ENCODE assay signal across 1 cellular context in the genomic region with DNA sequence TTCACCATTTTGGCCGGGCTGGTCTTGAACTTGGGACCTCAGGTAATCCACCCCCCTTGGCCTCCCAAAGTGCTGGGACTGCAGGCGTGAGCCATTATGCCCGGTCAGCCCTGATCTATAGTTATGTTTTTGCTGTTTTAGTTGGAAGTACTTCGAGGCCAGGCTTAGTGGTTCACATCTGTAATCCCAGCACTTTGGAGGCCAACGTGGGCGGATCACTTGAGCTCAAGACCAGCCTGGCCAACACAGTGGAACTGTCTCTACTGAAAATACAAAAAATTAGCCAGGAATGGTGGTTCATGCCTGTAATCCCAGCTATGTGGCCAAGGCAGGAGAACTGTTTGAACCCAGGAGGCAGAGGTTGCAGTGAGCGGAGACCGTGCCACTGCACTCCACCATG.
TF ChIP-seq lines count a peak whose summit lies in the region.

No MANE protein-coding gene starts in this region.

TF ChIP-seq in GM23338, 12 proteins besides CTCF, POLR2A, EP300 and RAD21 (continued from another document):
- TF ChIP-seq, protein P1, sequence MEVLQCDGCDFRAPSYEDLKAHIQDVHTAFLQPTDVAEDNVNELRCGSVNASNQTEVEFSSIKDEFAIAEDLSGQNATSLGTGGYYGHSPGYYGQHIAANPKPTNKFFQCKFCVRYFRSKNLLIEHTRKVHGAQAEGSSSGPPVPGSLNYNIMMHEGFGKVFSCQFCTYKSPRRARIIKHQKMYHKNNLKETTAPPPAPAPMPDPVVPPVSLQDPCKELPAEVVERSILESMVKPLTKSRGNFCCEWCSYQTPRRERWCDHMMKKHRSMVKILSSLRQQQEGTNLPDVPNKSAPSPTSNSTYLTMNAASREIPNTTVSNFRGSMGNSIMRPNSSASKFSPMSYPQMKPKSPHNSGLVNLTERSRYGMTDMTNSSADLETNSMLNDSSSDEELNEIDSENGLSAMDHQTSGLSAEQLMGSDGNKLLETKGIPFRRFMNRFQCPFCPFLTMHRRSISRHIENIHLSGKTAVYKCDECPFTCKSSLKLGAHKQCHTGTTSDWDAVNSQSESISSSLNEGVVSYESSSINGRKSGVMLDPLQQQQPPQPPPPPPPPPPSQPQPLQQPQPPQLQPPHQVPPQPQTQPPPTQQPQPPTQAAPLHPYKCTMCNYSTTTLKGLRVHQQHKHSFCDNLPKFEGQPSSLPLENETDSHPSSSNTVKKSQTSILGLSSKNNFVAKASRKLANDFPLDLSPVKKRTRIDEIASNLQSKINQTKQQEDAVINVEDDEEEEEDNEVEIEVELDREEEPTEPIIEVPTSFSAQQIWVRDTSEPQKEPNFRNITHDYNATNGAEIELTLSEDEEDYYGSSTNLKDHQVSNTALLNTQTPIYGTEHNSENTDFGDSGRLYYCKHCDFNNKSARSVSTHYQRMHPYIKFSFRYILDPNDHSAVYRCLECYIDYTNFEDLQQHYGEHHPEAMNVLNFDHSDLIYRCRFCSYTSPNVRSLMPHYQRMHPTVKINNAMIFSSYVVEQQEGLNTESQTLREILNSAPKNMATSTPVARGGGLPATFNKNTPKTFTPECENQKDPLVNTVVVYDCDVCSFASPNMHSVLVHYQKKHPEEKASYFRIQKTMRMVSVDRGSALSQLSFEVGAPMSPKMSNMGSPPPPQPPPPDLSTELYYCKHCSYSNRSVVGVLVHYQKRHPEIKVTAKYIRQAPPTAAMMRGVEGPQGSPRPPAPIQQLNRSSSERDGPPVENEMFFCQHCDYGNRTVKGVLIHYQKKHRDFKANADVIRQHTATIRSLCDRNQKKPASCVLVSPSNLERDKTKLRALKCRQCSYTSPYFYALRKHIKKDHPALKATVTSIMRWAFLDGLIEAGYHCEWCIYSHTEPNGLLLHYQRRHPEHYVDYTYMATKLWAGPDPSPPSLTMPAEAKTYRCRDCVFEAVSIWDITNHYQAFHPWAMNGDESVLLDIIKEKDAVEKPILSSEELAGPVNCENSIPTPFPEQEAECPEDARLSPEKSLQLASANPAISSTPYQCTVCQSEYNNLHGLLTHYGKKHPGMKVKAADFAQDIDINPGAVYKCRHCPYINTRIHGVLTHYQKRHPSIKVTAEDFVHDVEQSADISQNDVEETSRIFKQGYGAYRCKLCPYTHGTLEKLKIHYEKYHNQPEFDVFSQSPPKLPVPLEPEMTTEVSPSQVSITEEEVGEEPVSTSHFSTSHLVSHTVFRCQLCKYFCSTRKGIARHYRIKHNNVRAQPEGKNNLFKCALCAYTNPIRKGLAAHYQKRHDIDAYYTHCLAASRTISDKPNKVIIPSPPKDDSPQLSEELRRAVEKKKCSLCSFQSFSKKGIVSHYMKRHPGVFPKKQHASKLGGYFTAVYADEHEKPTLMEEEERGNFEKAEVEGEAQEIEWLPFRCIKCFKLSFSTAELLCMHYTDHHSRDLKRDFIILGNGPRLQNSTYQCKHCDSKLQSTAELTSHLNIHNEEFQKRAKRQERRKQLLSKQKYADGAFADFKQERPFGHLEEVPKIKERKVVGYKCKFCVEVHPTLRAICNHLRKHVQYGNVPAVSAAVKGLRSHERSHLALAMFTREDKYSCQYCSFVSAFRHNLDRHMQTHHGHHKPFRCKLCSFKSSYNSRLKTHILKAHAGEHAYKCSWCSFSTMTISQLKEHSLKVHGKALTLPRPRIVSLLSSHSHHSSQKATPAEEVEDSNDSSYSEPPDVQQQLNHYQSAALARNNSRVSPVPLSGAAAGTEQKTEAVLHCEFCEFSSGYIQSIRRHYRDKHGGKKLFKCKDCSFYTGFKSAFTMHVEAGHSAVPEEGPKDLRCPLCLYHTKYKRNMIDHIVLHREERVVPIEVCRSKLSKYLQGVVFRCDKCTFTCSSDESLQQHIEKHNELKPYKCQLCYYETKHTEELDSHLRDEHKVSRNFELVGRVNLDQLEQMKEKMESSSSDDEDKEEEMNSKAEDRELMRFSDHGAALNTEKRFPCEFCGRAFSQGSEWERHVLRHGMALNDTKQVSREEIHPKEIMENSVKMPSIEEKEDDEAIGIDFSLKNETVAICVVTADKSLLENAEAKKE (CRISPR knock-in tag; IDR thresholded peaks at IDR 0.05), result no peak
- no peak for TF ChIP-seq CREB1 (CRISPR knock-in tag; IDR thresholded peaks at IDR 0.05; ENCODE audit: low read depth)
- no peak for TF ChIP-seq EZH2 (IDR thresholded peaks at IDR 0.05; ENCODE audit: low read depth, unreplicated experiment)
- TF ChIP-seq, protein P2, sequence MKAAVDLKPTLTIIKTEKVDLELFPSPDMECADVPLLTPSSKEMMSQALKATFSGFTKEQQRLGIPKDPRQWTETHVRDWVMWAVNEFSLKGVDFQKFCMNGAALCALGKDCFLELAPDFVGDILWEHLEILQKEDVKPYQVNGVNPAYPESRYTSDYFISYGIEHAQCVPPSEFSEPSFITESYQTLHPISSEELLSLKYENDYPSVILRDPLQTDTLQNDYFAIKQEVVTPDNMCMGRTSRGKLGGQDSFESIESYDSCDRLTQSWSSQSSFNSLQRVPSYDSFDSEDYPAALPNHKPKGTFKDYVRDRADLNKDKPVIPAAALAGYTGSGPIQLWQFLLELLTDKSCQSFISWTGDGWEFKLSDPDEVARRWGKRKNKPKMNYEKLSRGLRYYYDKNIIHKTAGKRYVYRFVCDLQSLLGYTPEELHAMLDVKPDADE (IDR thresholded peaks at IDR 0.05), result no peak
- no peak for TF ChIP-seq ZNF331 (CRISPR knock-in tag; IDR thresholded peaks at IDR 0.05; ENCODE audit: low read depth)
- no peak for TF ChIP-seq NANOG (IDR thresholded peaks at IDR 0.05; ENCODE audit: borderline replicate concordance)
TF ChIP-seq in GM23338: peak in this region for 0.
